In genomic region chr10:107529350-107529749, GRCh38 we compare ENCODE assay signal across 28 cellular contexts.
"Had no signal": no experiment of that assay in that cellular context is flagged by ENCODE, and none has a peak within 500 bp of the region (broad histone marks: within the 10 kb centered on the region; RNA-seq: fewer than 3 reads in every experiment).

No MANE protein-coding gene starts in this region.

- H3K27me3 Mint-ChIP-seq: activated CD4-positive, alpha-beta memory T cell treated with anti-CD3 and anti-CD28 coated beads, Interleukin-2, amount 10 ng/mL, durations not matched to agents 7 days and 5 days; activated CD4-positive, alpha-beta T cell treated with anti-CD3 and anti-CD28 coated beads, Interleukin-2, amount 10 ng/mL, durations not matched to agents 7 days and 5 days; activated naive CD4-positive, alpha-beta T cell treated with anti-CD3 and anti-CD28 coated beads, Interleukin-2, amount 10 ng/mL, durations not matched to agents 7 days and 5 days; activated naive CD8-positive, alpha-beta T cell treated with anti-CD3 and anti-CD28 coated beads, Interleukin-2, amount 10 ng/mL, durations not matched to agents 7 days and 5 days; activated T-cell treated with anti-CD3 and anti-CD28 coated beads, Interleukin-2, amount 50 U/mL, for 24 hours; brain; T-helper 17 cell had no signal

- H3K9me3 ChIP-seq: ascending aorta, breast epithelium, colonic mucosa had no signal

- H3K4me3 ChIP-seq: ascending aorta, breast epithelium, cardiac muscle cell, colonic mucosa had no signal

- H3K36me3 Mint-ChIP-seq: activated naive CD4-positive, alpha-beta T cell treated with anti-CD3 and anti-CD28 coated beads, Interleukin-2, amount 10 ng/mL, durations not matched to agents 7 days and 5 days; activated naive CD4-positive, alpha-beta T cell treated with anti-CD3 and anti-CD28 coated beads, Interleukin-2, amount 50 U/mL, for 72 hours; activated naive CD8-positive, alpha-beta T cell treated with anti-CD3 and anti-CD28 coated beads, Interleukin-2, amount 10 ng/mL, durations not matched to agents 7 days and 5 days; brain had no signal

- H3K36me3 ChIP-seq: ascending aorta, breast epithelium, cardiac muscle cell, colonic mucosa had no signal

- ATAC-seq: activated naive CD4-positive, alpha-beta T cell treated with anti-CD3 and anti-CD28 coated beads, Interleukin-2, amount 50 U/mL, for 72 hours; activated T-cell treated with anti-CD3 and anti-CD28 coated beads, Interleukin-2, amount 50 U/mL, for 72 hours; esophagus mucosa; T-helper 17 cell had no signal

- H3K27ac Mint-ChIP-seq: activated CD4-positive, alpha-beta memory T cell treated with anti-CD3 and anti-CD28 coated beads, Interleukin-2, amount 10 ng/mL, durations not matched to agents 7 days and 5 days; activated CD4-positive, alpha-beta T cell treated with anti-CD3 and anti-CD28 coated beads, Interleukin-2, amount 10 ng/mL, durations not matched to agents 7 days and 5 days; activated naive CD4-positive, alpha-beta T cell treated with anti-CD3 and anti-CD28 coated beads, Interleukin-2, amount 10 ng/mL, durations not matched to agents 7 days and 5 days; activated naive CD4-positive, alpha-beta T cell treated with anti-CD3 and anti-CD28 coated beads, Interleukin-2, amount 50 U/mL, for 72 hours; activated naive CD8-positive, alpha-beta T cell treated with anti-CD3 and anti-CD28 coated beads, Interleukin-2, amount 10 ng/mL, durations not matched to agents 7 days and 5 days; activated T-cell treated with anti-CD3 and anti-CD28 coated beads, Interleukin-2, amount 50 U/mL, for 24 hours; activated T-cell treated with anti-CD3 and anti-CD28 coated beads, Interleukin-2, amount 50 U/mL, for 72 hours; brain; T-helper 17 cell; T-helper 2 cell treated with Interferon-gamma antibody and Interleukin-4, amounts not matched to agents 5 μg/mL and 100 μg/mL, for 36 hours had no signal

- H3K9me3 Mint-ChIP-seq: activated naive CD8-positive, alpha-beta T cell treated with anti-CD3 and anti-CD28 coated beads, Interleukin-2, amount 10 ng/mL, durations not matched to agents 7 days and 5 days had no signal

- H3K27me3 ChIP-seq: ascending aorta, breast epithelium, cardiac muscle cell, colonic mucosa had no signal

- H3K4me3 Mint-ChIP-seq: activated CD4-positive, alpha-beta memory T cell treated with anti-CD3 and anti-CD28 coated beads, Interleukin-2, amount 10 ng/mL, durations not matched to agents 7 days and 5 days; activated CD4-positive, alpha-beta T cell treated with anti-CD3 and anti-CD28 coated beads, Interleukin-2, amount 10 ng/mL, durations not matched to agents 7 days and 5 days; activated naive CD4-positive, alpha-beta T cell treated with anti-CD3 and anti-CD28 coated beads, Interleukin-2, amount 10 ng/mL, durations not matched to agents 7 days and 5 days; activated naive CD8-positive, alpha-beta T cell treated with anti-CD3 and anti-CD28 coated beads, Interleukin-2, amount 10 ng/mL, durations not matched to agents 7 days and 5 days; activated T-cell treated with anti-CD3 and anti-CD28 coated beads, Interleukin-2, amount 50 U/mL, for 24 hours; activated T-cell treated with anti-CD3 and anti-CD28 coated beads, Interleukin-2, amount 50 U/mL, for 72 hours; brain; T-helper 17 cell; T-helper 2 cell treated with Interferon-gamma antibody and Interleukin-4, amounts not matched to agents 5 μg/mL and 100 μg/mL, for 36 hours had no signal

- H3K4me1 ChIP-seq: ascending aorta, breast epithelium, colonic mucosa had no signal

- H3K27ac ChIP-seq: ascending aorta, breast epithelium, cardiac muscle cell, colonic mucosa had no signal

- DNase-seq: activated CD4-positive, alpha-beta memory T cell treated with anti-CD3 and anti-CD28 coated beads, Interleukin-2, amount 10 ng/mL, durations not matched to agents 7 days and 5 days; activated CD4-positive, alpha-beta T cell treated with anti-CD3 and anti-CD28 coated beads for 1 hour; activated CD4-positive, alpha-beta T cell treated with anti-CD3 and anti-CD28 coated beads for 4 hours; activated CD4-positive, alpha-beta T cell treated with anti-CD3 and anti-CD28 coated beads, Interleukin-2, amount 10 ng/mL, durations not matched to agents 7 days and 5 days; activated CD4-positive, alpha-beta T cell treated with anti-CD3 and anti-CD28 coated beads, Interleukin-2, amount 50 U/mL, for 4 hours; activated CD8-positive, alpha-beta memory T cell treated with anti-CD3 and anti-CD28 coated beads, Interleukin-2, amount 50 U/mL, for 48 hours; activated gamma-delta T cell; activated naive CD4-positive, alpha-beta T cell; activated naive CD4-positive, alpha-beta T cell treated with anti-CD3 and anti-CD28 coated beads, Interleukin-2, amount 10 ng/mL, durations not matched to agents 7 days and 5 days; activated naive CD8-positive, alpha-beta T cell treated with anti-CD3 and anti-CD28 coated beads, Interleukin-2, amount 10 ng/mL, durations not matched to agents 7 days and 5 days; activated T-cell treated with anti-CD3 and anti-CD28 coated beads for 4 hours; activated T-cell treated with anti-CD3 and anti-CD28 coated beads, Interleukin-2, amount 50 U/mL, for 24 hours; activated T-cell treated with anti-CD3 and anti-CD28 coated beads, Interleukin-2, amount 50 U/mL, for 72 hours; central memory CD4-positive, alpha-beta T cell; cerebellar nuclear complex; colonic mucosa; effector CD8-positive, alpha-beta T cell; foreskin fibroblast; head of caudate nucleus; T-helper 17 cell; T1000 had no signal

- H3K4me1 Mint-ChIP-seq: activated CD4-positive, alpha-beta memory T cell treated with anti-CD3 and anti-CD28 coated beads, Interleukin-2, amount 10 ng/mL, durations not matched to agents 7 days and 5 days; activated CD4-positive, alpha-beta T cell treated with anti-CD3 and anti-CD28 coated beads, Interleukin-2, amount 10 ng/mL, durations not matched to agents 7 days and 5 days; activated naive CD4-positive, alpha-beta T cell treated with anti-CD3 and anti-CD28 coated beads, Interleukin-2, amount 10 ng/mL, durations not matched to agents 7 days and 5 days; activated naive CD8-positive, alpha-beta T cell treated with anti-CD3 and anti-CD28 coated beads, Interleukin-2, amount 10 ng/mL, durations not matched to agents 7 days and 5 days; T-helper 17 cell had no signal
